Comparison of ENCODE assay signal across 10 cellular contexts in the genomic region with DNA sequence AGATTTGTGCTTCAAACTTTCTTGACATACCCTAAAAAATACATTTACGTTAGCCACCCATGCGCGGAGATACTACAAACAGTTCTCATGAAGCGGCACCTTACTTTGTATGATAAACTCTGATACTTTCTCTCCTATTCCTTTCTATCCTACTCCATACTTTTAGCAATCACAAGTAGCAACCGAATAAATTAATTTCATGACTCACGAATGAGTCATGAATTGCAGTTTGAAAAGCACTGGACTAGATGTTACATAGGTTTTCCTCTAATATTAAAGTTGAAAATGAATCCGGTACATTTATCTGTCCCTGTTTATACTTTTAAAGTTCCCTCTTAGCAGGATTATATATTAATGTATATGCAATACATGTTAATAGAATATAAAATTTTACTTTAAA.
DNase-seq lines count a peak whose midpoint lies in the region; ATAC-seq, FAIRE-seq and TF ChIP-seq lines count a peak whose summit lies in the region.
"Had no signal": no experiment of that assay in that cellular context is flagged by ENCODE, and none has a peak within 500 bp of the region (broad histone marks: within the 10 kb centered on the region; RNA-seq: fewer than 3 reads in every experiment).

No MANE protein-coding gene starts in this region.

- ATAC-seq in heart right ventricle, result peak in 2 of 8 donors; percentile 27 to 48
- ATAC-seq in Right ventricle myocardium inferior, result no peak
- peak; percentile 58 for ATAC-seq in left lung

- FAIRE-seq in bronchial epithelial cell (lab: Jason Lieb, UNC), result no peak

- H3K36me3 ChIP-seq in heart right ventricle (no peaks in the 10 kb centered on the region), bronchial epithelial cell (ENCODE audit: control insufficient read depth, insufficient read depth, low read length) (no peaks in the 10 kb centered on the region), left lung (no peaks in the 10 kb centered on the region), BE2C (no peaks in the 10 kb centered on the region)
- H3K36me3 ChIP-seq: cardiac muscle cell had no signal

- intact Hi-C loops in heart right ventricle (cut with DNase I) (no loop called here), Right ventricle myocardium inferior (cut with DNase I) (loop anchor here (10.0 kb wide), 1 partner anchor 167 kb away; no protein-coding TSS in a partner anchor), left lung (cut with DNase I) (no loop called here)

- no peaks in the 10 kb centered on the region for H3K9me3 ChIP-seq in heart right ventricle
- no peaks in the 10 kb centered on the region for H3K9me3 ChIP-seq in left lung
- no peaks in the 10 kb centered on the region for H3K9me3 ChIP-seq in BE2C

- 85 to 92% methylated on average over 7 of the region's 7 CpGs for WGBS in heart right ventricle, 2 donors

- peaks cover 0 to 28% (median 15%) of the 10 kb centered on the region in 9 donors for H3K4me1 ChIP-seq in heart right ventricle
- peaks cover 5 to 8% of the 10 kb centered on the region in 2 donors for H3K4me1 ChIP-seq in left lung
- peaks cover 3% of the 10 kb centered on the region; the same call in 1 of the 2 replicates for H3K4me1 ChIP-seq in BE2C

- H3K4me3 ChIP-seq in heart right ventricle, result no peak overlapping the region
- H3K4me3 ChIP-seq in bronchial epithelial cell (ENCODE audit: low read depth, low read length), result no peak overlapping the region
- no peak overlapping the region for H3K4me3 ChIP-seq in left lung
- H3K4me3 ChIP-seq in BE2C (ENCODE audit: low read depth, low read length), result no peak overlapping the region
- H3K4me3 ChIP-seq: cardiac muscle cell had no signal

- TF ChIP-seq CTCF in heart right ventricle (IDR thresholded peaks at IDR 0.05), result no peak
- TF ChIP-seq CTCF in bronchial epithelial cell (IDR thresholded peaks at IDR 0.05; ENCODE audit: insufficient read depth, low read length, severe bottlenecking), result no peak
- TF ChIP-seq CTCF in left lung (IDR thresholded peaks at IDR 0.05), result no peak
- TF ChIP-seq CTCF in BE2C (IDR thresholded peaks at IDR 0.05; ENCODE audit: low read depth, low read length), result no peak

- no peak for DNase-seq in heart right ventricle
- no peak for DNase-seq in Right ventricle myocardium inferior (ENCODE audit: missing footprints)
- DNase-seq in bronchial epithelial cell (ENCODE audit: low read depth), result peak; percentile 85
- DNase-seq in left lung, result no peak
- DNase-seq in BE2C, result no peak
- DNase-seq in GM19240 (ENCODE audit: insufficient read length, low spot score), result no peak
- DNase-seq in NCI-H1694 (lab: John Stamatoyannopoulos, UW), result no peak
- no peak for DNase-seq in activated CD4-positive, alpha-beta T cell treated with anti-CD3 and anti-CD28 coated beads for 4 hours
- DNase-seq: NCI-H2107 had no signal

- H3K27ac ChIP-seq in heart right ventricle (peak overlapping the region in 6 of 10 donors; percentile 1 to 65 (median 40)), left lung (peak overlapping the region; percentile 33 to 53)
- H3K27ac ChIP-seq: cardiac muscle cell had no signal

- H3K27me3 ChIP-seq in heart right ventricle, result no peaks in the 10 kb centered on the region
- no peaks in the 10 kb centered on the region for H3K27me3 ChIP-seq in bronchial epithelial cell (ENCODE audit: control insufficient read depth, insufficient read depth, low read length)
- no peaks in the 10 kb centered on the region for H3K27me3 ChIP-seq in left lung
- H3K27me3 ChIP-seq in BE2C, result no peaks in the 10 kb centered on the region
- H3K27me3 ChIP-seq: cardiac muscle cell had no signal
